Comparison of ENCODE assay signal across 28 cellular contexts in the genomic region with DNA sequence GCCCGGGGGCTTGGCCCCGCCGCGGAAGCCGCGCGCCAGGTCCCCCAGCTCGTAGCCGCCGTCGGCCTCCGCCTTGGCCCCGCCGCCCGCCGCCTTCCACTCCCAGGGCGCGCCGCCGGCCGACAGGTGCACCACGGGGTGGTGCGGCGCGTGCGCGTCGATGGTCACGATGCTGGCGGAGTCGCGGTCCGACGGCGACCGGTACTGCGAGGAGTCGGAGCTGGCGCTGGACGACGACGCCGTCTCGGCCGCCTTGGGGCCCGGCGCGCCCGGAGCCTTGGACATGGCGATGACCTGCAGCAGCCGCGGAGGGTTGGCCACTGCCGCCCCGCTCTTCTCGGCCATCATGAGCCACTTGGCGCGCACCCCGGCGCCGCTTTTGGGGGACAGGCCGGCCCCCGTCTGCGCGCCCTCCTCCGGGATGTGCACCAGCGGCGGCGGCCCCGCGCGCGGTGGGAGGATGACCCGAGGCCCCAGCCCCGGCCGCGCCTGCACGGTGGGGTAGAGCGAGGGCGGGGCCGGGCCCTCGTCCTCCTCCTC. TPM values are rescaled to one million over a fixed set of nuclear protein-coding genes. Genes with fewer than 3 reads are reported as not detected.
DNase-seq lines count a peak whose midpoint lies in the region; ATAC-seq, FAIRE-seq and TF ChIP-seq lines count a peak whose summit lies in the region.
"Had no signal": no experiment of that assay in that cellular context is flagged by ENCODE, and none has a peak within 500 bp of the region (broad histone marks: within the 10 kb centered on the region; RNA-seq: fewer than 3 reads in every experiment).

No MANE protein-coding gene starts in this region.

- no peaks in the 10 kb centered on the region for H3K27me3 ChIP-seq in H7 (ENCODE audit: control insufficient read depth, insufficient read depth, low read length)
- no peaks in the 10 kb centered on the region for H3K27me3 ChIP-seq in Peyer's patch
- H3K27me3 ChIP-seq: BLaER1, heart left ventricle, suprapubic skin had no signal

- H3K4me3 ChIP-seq in H7 (ENCODE audit: insufficient read depth, low read depth, low read length) (no peak overlapping the region), kidney (ENCODE audit: low read length in 2 of 2) (no peak overlapping the region), Peyer's patch (no peak overlapping the region)
- H3K4me3 ChIP-seq: BLaER1, heart left ventricle, suprapubic skin had no signal

- no peak for ATAC-seq in SK-N-SH treated with all-trans-retinoic acid at 6 μM for 48 hours
- ATAC-seq: sciatic nerve had no signal

- no peaks in the 10 kb centered on the region for H3K4me1 ChIP-seq in kidney (ENCODE audit: control insufficient read depth in 1 of 2, insufficient read depth in 1 of 2, low read depth in 1 of 2, low read length in 2 of 2)
- no peaks in the 10 kb centered on the region for H3K4me1 ChIP-seq in Peyer's patch
- H3K4me1 ChIP-seq: BLaER1, heart left ventricle, parathyroid adenoma, suprapubic skin had no signal

- no peak for TF ChIP-seq POLR2A in Peyer's patch (IDR thresholded peaks at IDR 0.05)

- H3K36me3 ChIP-seq in H7 (replicated peaks; ENCODE audit: control insufficient read depth, insufficient read depth, low read length) (peaks cover 16% of the 10 kb centered on the region), kidney (ENCODE audit: control insufficient read depth in 1 of 2, insufficient read depth in 2 of 2, low read length in 2 of 2) (peaks cover 4 to 20% of the 10 kb centered on the region in 2 donors), Peyer's patch (peaks cover 0 to 56% (median 0%) of the 10 kb centered on the region in 3 donors)

- no peak overlapping the region for H3K27ac ChIP-seq in kidney (ENCODE audit: low read depth in 2 of 2, low read length in 2 of 2)
- no peak overlapping the region for H3K27ac ChIP-seq in Peyer's patch
- H3K27ac ChIP-seq: BLaER1, heart left ventricle, KMS-11, parathyroid adenoma, suprapubic skin, VCaP had no signal

- DNase-seq in 8988T = peak; percentile 36
- peak; percentile 79 for DNase-seq in H7
- peak; percentile 76 for DNase-seq in kidney
- DNase-seq in NCI-H510A treated with DMSO at 0.1 percent for 48 hours (lab: John Stamatoyannopoulos, UW) = no peak
- DNase-seq in Peyer's patch = no peak
- DNase-seq: activated CD4-positive, alpha-beta T cell treated with anti-CD3 and anti-CD28 coated beads, Interleukin-2, amount 50 U/mL, for 1 hour; Calu3; cerebellar nuclear complex; EL; HCEC 1CT; midbrain; NCI-H146 had no signal

- intact Hi-C loops in kidney (cut with DNase I) = no loop called here

- H3K9ac ChIP-seq in kidney (ENCODE audit: low read length in 2 of 2) = no peak overlapping the region
- H3K9ac ChIP-seq: BLaER1, KMS-11, parathyroid adenoma had no signal

- TF ChIP-seq CTCF in kidney (IDR thresholded peaks at IDR 0.05; ENCODE audit: borderline replicate concordance, extremely low read depth, insufficient read depth) (no peak), Peyer's patch (IDR thresholded peaks at IDR 0.05) (no peak)

- no peaks in the 10 kb centered on the region for H3K9me3 ChIP-seq in kidney (ENCODE audit: control insufficient read depth in 1 of 2, low read length in 2 of 2)
- no peaks in the 10 kb centered on the region for H3K9me3 ChIP-seq in Peyer's patch
- H3K9me3 ChIP-seq: BLaER1, heart left ventricle, suprapubic skin had no signal

- FAIRE-seq in kidney (lab: Jason Lieb, UNC) = no peak
- FAIRE-seq: urothelium cell line had no signal

TF ChIP-seq in SK-N-SH treated with all-trans-retinoic acid at 6 μM for 48 hours, 23 proteins besides CTCF, POLR2A, EP300 and RAD21:
- TF ChIP-seq GLIS3 (CRISPR knock-in tag; IDR thresholded peaks at IDR 0.05) = no peak
- TF ChIP-seq ZNF70 (CRISPR knock-in tag; IDR thresholded peaks at IDR 0.05) = no peak
- TF ChIP-seq TSHZ2 (CRISPR knock-in tag; IDR thresholded peaks at IDR 0.05) = no peak
- TF ChIP-seq, protein P1, sequence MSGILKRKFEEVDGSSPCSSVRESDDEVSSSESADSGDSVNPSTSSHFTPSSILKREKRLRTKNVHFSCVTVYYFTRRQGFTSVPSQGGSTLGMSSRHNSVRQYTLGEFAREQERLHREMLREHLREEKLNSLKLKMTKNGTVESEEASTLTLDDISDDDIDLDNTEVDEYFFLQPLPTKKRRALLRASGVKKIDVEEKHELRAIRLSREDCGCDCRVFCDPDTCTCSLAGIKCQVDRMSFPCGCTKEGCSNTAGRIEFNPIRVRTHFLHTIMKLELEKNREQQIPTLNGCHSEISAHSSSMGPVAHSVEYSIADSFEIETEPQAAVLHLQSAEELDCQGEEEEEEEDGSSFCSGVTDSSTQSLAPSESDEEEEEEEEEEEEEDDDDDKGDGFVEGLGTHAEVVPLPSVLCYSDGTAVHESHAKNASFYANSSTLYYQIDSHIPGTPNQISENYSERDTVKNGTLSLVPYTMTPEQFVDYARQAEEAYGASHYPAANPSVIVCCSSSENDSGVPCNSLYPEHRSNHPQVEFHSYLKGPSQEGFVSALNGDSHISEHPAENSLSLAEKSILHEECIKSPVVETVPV (CRISPR knock-in tag; IDR thresholded peaks at IDR 0.05) = no peak
- TF ChIP-seq OSR1 (CRISPR knock-in tag; IDR thresholded peaks at IDR 0.05) = no peak
- no peak for TF ChIP-seq ARNTL (CRISPR knock-in tag; IDR thresholded peaks at IDR 0.05; ENCODE audit: borderline replicate concordance, low read depth)
- TF ChIP-seq TCF4 (CRISPR knock-in tag; IDR thresholded peaks at IDR 0.05; ENCODE audit: borderline replicate concordance) = no peak
- TF ChIP-seq ESRRG (CRISPR knock-in tag; IDR thresholded peaks at IDR 0.05) = no peak
- TF ChIP-seq CSDC2 (CRISPR knock-in tag; IDR thresholded peaks at IDR 0.05) = no peak
- no peak for TF ChIP-seq ZC3H10 (CRISPR knock-in tag; IDR thresholded peaks at IDR 0.05)
- TF ChIP-seq ZNF8 (CRISPR knock-in tag; IDR thresholded peaks at IDR 0.05) = no peak
- TF ChIP-seq ZFP30 (CRISPR knock-in tag; IDR thresholded peaks at IDR 0.05) = no peak
- no peak for TF ChIP-seq ZFP3 (CRISPR knock-in tag; IDR thresholded peaks at IDR 0.05)
- no peak for TF ChIP-seq TOX (CRISPR knock-in tag; IDR thresholded peaks at IDR 0.05; ENCODE audit: borderline replicate concordance)
- no peak for TF ChIP-seq ZNF565 (CRISPR knock-in tag; conservative IDR thresholded peaks at IDR 0.05; ENCODE audit: low read depth)
TF ChIP-seq in SK-N-SH treated with all-trans-retinoic acid at 6 μM for 48 hours: peak in this region for 0.

RNA-seq across cellular contexts. Expression of gene PLPPR3, which starts 8.9 kb away (rescaled TPM):
- total RNA-seq in H7 (2014; rRNA removed; shearing (Covaris generic)) = 52.0 and 53.8 TPM in 2 replicates
- total RNA-seq in kidney (not detected), Peyer's patch (not detected)
- not detected for polyA plus RNA-seq in kidney (ENCODE audit: insufficient read depth, low read depth, low replicate concordance)
- total RNA-seq: Calu3; HT-29; left lobe of liver; RPMI7951; sciatic nerve; suprapubic skin; T-helper 2 cell treated with Interferon-gamma antibody and Interleukin-4, amounts not matched to agents 100 ng/mL and 5 ng/mL, for 36 hours had no signal
- polyA plus RNA-seq: heart left ventricle had no signal

RNA-seq across cellular contexts. Expression of gene AZU1, which starts 14.7 kb away (rescaled TPM):
- 0.85 and 1.3 TPM in 2 replicates for total RNA-seq in H7 (2014; rRNA removed; shearing (Covaris generic))
- total RNA-seq in kidney = 0.50 TPM
- not detected for polyA plus RNA-seq in kidney (ENCODE audit: insufficient read depth, low read depth, low replicate concordance)
- total RNA-seq in Peyer's patch = not detected
- total RNA-seq: Calu3; epithelial cell of proximal tubule; fibroblast of villous mesenchyme; HT-29; RPMI7951; SK-MEL-5; T-helper 2 cell treated with Interferon-gamma antibody and Interleukin-4, amounts not matched to agents 100 ng/mL and 5 ng/mL, for 36 hours had no signal

RNA-seq across cellular contexts. Expression of gene PTBP1, which starts 15.6 kb away (rescaled TPM):
- total RNA-seq in H7 (2014; rRNA removed; shearing (Covaris generic)) = 460 and 481 TPM in 2 replicates
- 339 TPM for total RNA-seq in kidney
- polyA plus RNA-seq in kidney (ENCODE audit: insufficient read depth, low read depth, low replicate concordance) = 102 TPM
- total RNA-seq in Peyer's patch = 100 to 1,000 TPM; 173 to 436 (median 229) TPM

RNA-seq across cellular contexts. Expression of gene PRTN3, which starts 27.9 kb away (rescaled TPM):
- 0.66 TPM in 1 of 2 replicates, not detected in the other for total RNA-seq in H7 (2014; rRNA removed; shearing (Covaris generic))
- not detected for total RNA-seq in kidney
- polyA plus RNA-seq in kidney (ENCODE audit: insufficient read depth, low read depth, low replicate concordance) = not detected
- not detected for total RNA-seq in Peyer's patch
- total RNA-seq: Calu3; epithelial cell of proximal tubule; fibroblast of villous mesenchyme; HT-29; RPMI7951; SK-MEL-5; suprapubic skin; T-helper 2 cell treated with Interferon-gamma antibody and Interleukin-4, amounts not matched to agents 100 ng/mL and 5 ng/mL, for 36 hours had no signal

RNA-seq across cellular contexts. Expression of gene ELANE, which starts 39.2 kb away (rescaled TPM):
- not detected in 2 replicates for total RNA-seq in H7 (2014; rRNA removed; shearing (Covaris generic))
- total RNA-seq in kidney (0.85 TPM), Peyer's patch (not detected)
- not detected for polyA plus RNA-seq in kidney (ENCODE audit: insufficient read depth, low read depth, low replicate concordance)
- total RNA-seq: Calu3; epithelial cell of proximal tubule; fibroblast of villous mesenchyme; HT-29; RPMI7951; SK-MEL-5; T-helper 2 cell treated with Interferon-gamma antibody and Interleukin-4, amounts not matched to agents 100 ng/mL and 5 ng/mL, for 36 hours had no signal

Comparison
In these comparisons a context has a peak if more than half of its experiments do, and no peak if none do; other contexts are left out.
1. DNase-seq: peak in 8988T (single experiment), H7 (single experiment) and kidney (single experiment); none in NCI-H510A treated with DMSO at 0.1 percent for 48 hours (single experiment) and Peyer's patch (0 of 3).
2. RNA of gene PLPPR3, which starts 8.9 kb away (total RNA-seq): 52.0 to 53.8 TPM in H7; not detected in kidney (single experiment) and not detected in Peyer's patch; every median in the first group is over 10 times any median in the second.